In the genomic region with DNA sequence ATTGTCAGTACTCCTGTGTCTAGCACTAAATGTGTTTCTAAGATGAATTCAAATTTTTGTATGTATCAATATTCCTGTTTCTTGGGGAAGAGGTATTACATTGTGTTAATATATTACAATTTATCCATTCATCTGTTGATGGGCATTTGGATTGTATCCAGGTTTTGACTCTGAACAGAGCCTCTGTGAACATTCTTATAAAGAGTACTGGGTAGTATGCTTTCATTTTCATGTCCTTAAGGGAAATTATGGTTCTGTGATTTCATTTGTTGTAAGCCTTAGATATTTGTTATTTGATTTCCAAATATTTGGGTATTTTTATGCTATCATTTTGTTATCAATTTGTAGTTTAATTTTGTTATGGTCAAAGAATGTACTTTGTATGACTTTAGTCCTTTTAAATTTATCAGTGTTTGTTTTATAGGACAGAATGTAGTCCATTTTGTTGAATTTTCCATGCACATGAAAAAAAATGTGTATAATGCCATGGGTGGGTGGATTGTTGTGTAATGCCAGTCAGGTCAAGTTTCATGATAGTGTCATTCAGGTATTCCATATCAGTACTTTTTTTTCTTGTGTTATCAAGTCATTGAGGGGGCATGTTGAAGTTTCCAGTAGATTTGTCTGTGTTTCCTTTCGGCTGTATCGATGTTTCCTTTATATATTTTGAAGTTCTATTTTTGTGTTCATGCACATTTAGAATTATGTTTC, we compare ENCODE assay signal across 16 cellular contexts. TPM values are rescaled to one million over a fixed set of nuclear protein-coding genes. Genes with fewer than 3 reads are reported as not detected.
A peak's percentile ranks its signal among the peaks of the same experiment; 100 is the strongest.
DNase-seq lines count a peak whose midpoint lies in the region; ATAC-seq, FAIRE-seq and TF ChIP-seq lines count a peak whose summit lies in the region.
"Had no signal": no experiment of that assay in that cellular context is flagged by ENCODE, and none has a peak within 500 bp of the region (broad histone marks: within the 10 kb centered on the region; RNA-seq: fewer than 3 reads in every experiment).

No MANE protein-coding gene starts in this region.

- no peak for ATAC-seq in activated CD4-positive, alpha-beta T cell treated with anti-CD3 and anti-CD28 coated beads for 36 hours
- peak in 3 of 4 donors; percentile 42 to 82 (median 71) for ATAC-seq in pancreas
- ATAC-seq in GM21360 (IDR thresholded peaks at IDR 0.05; ENCODE audit: unreplicated experiment), result no peak

- peaks cover 22% of the 10 kb centered on the region for H3K36me3 Mint-ChIP-seq in activated CD4-positive, alpha-beta T cell treated with anti-CD3 and anti-CD28 coated beads for 36 hours (ENCODE audit: low read depth)

- H3K9me3 Mint-ChIP-seq in activated CD4-positive, alpha-beta T cell treated with anti-CD3 and anti-CD28 coated beads for 36 hours (ENCODE audit: low read depth), result peaks cover 3% of the 10 kb centered on the region

- H3K4me3 ChIP-seq in bronchial epithelial cell (ENCODE audit: low read depth, low read length) (no peak overlapping the region), pancreas (no peak overlapping the region)
- H3K4me3 ChIP-seq: uterus had no signal

- H3K9me3 ChIP-seq in KOPT-K1 (ENCODE audit: insufficient read depth, low read length, poor library complexity, severe bottlenecking) (no peaks in the 10 kb centered on the region), pancreas (no peaks in the 10 kb centered on the region)
- H3K9me3 ChIP-seq: uterus had no signal

- DNase-seq in activated CD4-positive, alpha-beta T cell treated with anti-CD3 and anti-CD28 coated beads for 36 hours, result no peak
- no peak for DNase-seq in activated CD4-positive, alpha-beta T cell treated with anti-CD3 and anti-CD28 coated beads for 48 hours
- DNase-seq in bronchial epithelial cell (ENCODE audit: low read depth), result peak; percentile 29
- DNase-seq in pancreas, result no peak
- DNase-seq in germinal center (ENCODE audit: low spot score), result no peak
- no peak for DNase-seq in AML-193 (lab: John Stamatoyannopoulos, UW)
- DNase-seq: activated CD4-positive, alpha-beta T cell treated with anti-CD3 and anti-CD28 coated beads for 1 hour; activated gamma-delta T cell treated with Interleukin-2 at 50 U/mL for 16 hours; central memory CD4-positive, alpha-beta T cell; NCI-H187; NCI-H748 treated with DMSO at 0.1 percent for 48 hours; SHP77 treated with DMSO at 0.1 percent for 48 hours; uterus had no signal

- CTCF ChIA-PET in activated CD4-positive, alpha-beta T cell treated with anti-CD3 and anti-CD28 coated beads for 36 hours (lab: Charles Lee), result no interaction called here

- TF ChIP-seq CTCF in bronchial epithelial cell (IDR thresholded peaks at IDR 0.05; ENCODE audit: insufficient read depth, low read length, severe bottlenecking), result no peak
- TF ChIP-seq CTCF in pancreas (IDR thresholded peaks at IDR 0.05), result no peak

- H3K27me3 ChIP-seq in bronchial epithelial cell (ENCODE audit: control insufficient read depth, insufficient read depth, low read length), result no peaks in the 10 kb centered on the region
- no peaks in the 10 kb centered on the region for H3K27me3 ChIP-seq in pancreas
- H3K27me3 ChIP-seq: uterus had no signal

- H3K4me1 ChIP-seq in pancreas, result peaks cover 0 to 11% (median 6%) of the 10 kb centered on the region in 3 donors
- H3K4me1 ChIP-seq: uterus had no signal

- peak overlapping the region; percentile 13 for H3K27ac Mint-ChIP-seq in activated CD4-positive, alpha-beta T cell treated with anti-CD3 and anti-CD28 coated beads for 36 hours

- FAIRE-seq in bronchial epithelial cell (lab: Jason Lieb, UNC), result no peak
- peak; percentile 60 for FAIRE-seq in pancreas (lab: Jason Lieb, UNC)

- H3K27ac ChIP-seq in KOPT-K1 (ENCODE audit: low read depth, low read length, poor library complexity, severe bottlenecking) (peak overlapping the region; percentile 7), pancreas (no peak overlapping the region)
- H3K27ac ChIP-seq: parathyroid adenoma, uterus had no signal

- H3K4me1 Mint-ChIP-seq in activated CD4-positive, alpha-beta T cell treated with anti-CD3 and anti-CD28 coated beads for 36 hours, result peaks cover 55% of the 10 kb centered on the region

- H3K4me3 Mint-ChIP-seq in activated CD4-positive, alpha-beta T cell treated with anti-CD3 and anti-CD28 coated beads for 36 hours, result peak overlapping the region; percentile 2

- intact Hi-C loops in activated CD4-positive, alpha-beta T cell treated with anti-CD3 and anti-CD28 coated beads for 36 hours (cut with DNase I, micrococcal nuclease), result no loop called here
- intact Hi-C loops in pancreas (cut with DNase I), result no loop called here

- H3K27me3 Mint-ChIP-seq in activated CD4-positive, alpha-beta T cell treated with anti-CD3 and anti-CD28 coated beads for 36 hours, result no peaks in the 10 kb centered on the region

- 14 to 22% methylated on average over 2 of the region's 2 CpGs for WGBS in pancreas, 2 donors

- H3K36me3 ChIP-seq in KOPT-K1 (ENCODE audit: insufficient read depth, low read length) (peaks cover 20% of the 10 kb centered on the region), bronchial epithelial cell (ENCODE audit: control insufficient read depth, insufficient read depth, low read length) (no peaks in the 10 kb centered on the region), pancreas (no peaks in the 10 kb centered on the region)
- H3K36me3 ChIP-seq: uterus had no signal

- POLR2A ChIA-PET in activated CD4-positive, alpha-beta T cell treated with anti-CD3 and anti-CD28 coated beads for 36 hours (lab: Charles Lee), result no interaction called here

RNA-seq across cellular contexts. Expression of gene STAM, which starts 38.4 kb away (rescaled TPM):
- 10 to 100 TPM; 17.9 to 23.8 TPM for total RNA-seq in activated CD4-positive, alpha-beta T cell treated with anti-CD3 and anti-CD28 coated beads for 36 hours
- total RNA-seq in bronchial epithelial cell (21.9 and 31.6 TPM in 2 replicates), pancreas (10 to 100 TPM in 4 of 6 donors, 1 to 10 TPM in 2; 8.4 to 15.4 (median 12.2) TPM)
- 1 to 10 TPM; 5.4 to 7.7 TPM for polyA plus RNA-seq in pancreas

Comparison
In these comparisons a context has a peak if more than half of its experiments do, and no peak if none do; other contexts are left out.
1. ATAC-seq: peak in pancreas (3 of 4); none in activated CD4-positive, alpha-beta T cell treated with anti-CD3 and anti-CD28 coated beads for 36 hours (single experiment) and GM21360 (single experiment).